In genomic region chr1:240217398-240217797, GRCh38 we compare ENCODE assay signal across 17 cellular contexts.
A peak's percentile ranks its signal among the peaks of the same experiment; 100 is the strongest.
DNase-seq lines count a peak whose midpoint lies in the region; TF ChIP-seq lines count a peak whose summit lies in the region.
"Had no signal": no experiment of that assay in that cellular context is flagged by ENCODE, and none has a peak within 500 bp of the region (broad histone marks: within the 10 kb centered on the region; RNA-seq: fewer than 3 reads in every experiment).

No MANE protein-coding gene starts in this region.

- no peaks in the 10 kb centered on the region for H3K4me1 ChIP-seq in breast epithelium
- no peaks in the 10 kb centered on the region for H3K4me1 ChIP-seq in CD8-positive, alpha-beta memory T cell (ENCODE audit: insufficient read depth, low read length)
- H3K4me1 ChIP-seq: SJCRH30 had no signal

- H3K36me3 ChIP-seq in breast epithelium, result no peaks in the 10 kb centered on the region
- H3K36me3 ChIP-seq in CD8-positive, alpha-beta memory T cell (ENCODE audit: insufficient read depth, low read length), result no peaks in the 10 kb centered on the region
- H3K36me3 ChIP-seq: SJCRH30 had no signal

- peak overlapping the region; percentile 17; the same call in 1 of the 2 replicates for H3K27ac Mint-ChIP-seq in HFFc6
- no peak overlapping the region for H3K27ac Mint-ChIP-seq in CD8-positive, alpha-beta memory T cell
- H3K27ac Mint-ChIP-seq: CD8-positive, alpha-beta T cell had no signal

- H3K9me3 Mint-ChIP-seq in HFFc6, result peaks cover 12% of the 10 kb centered on the region
- H3K9me3 Mint-ChIP-seq in CD8-positive, alpha-beta memory T cell, result peaks cover 3 to 13% (median 5%) of the 10 kb centered on the region in 5 donors

- peaks cover 53% of the 10 kb centered on the region for H3K4me1 Mint-ChIP-seq in HFFc6 (ENCODE audit: low read depth)
- no peaks in the 10 kb centered on the region for H3K4me1 Mint-ChIP-seq in CD8-positive, alpha-beta memory T cell

- CTCF ChIA-PET in CD8-positive, alpha-beta memory T cell (lab: Charles Lee), result no interaction called here

- H3K9me3 ChIP-seq in breast epithelium, result no peaks in the 10 kb centered on the region
- H3K9me3 ChIP-seq in CD8-positive, alpha-beta memory T cell (ENCODE audit: low read length), result no peaks in the 10 kb centered on the region
- H3K9me3 ChIP-seq: SJCRH30 had no signal

- no peak overlapping the region for H3K4me3 Mint-ChIP-seq in HFFc6
- no peak overlapping the region for H3K4me3 Mint-ChIP-seq in CD8-positive, alpha-beta memory T cell
- H3K4me3 Mint-ChIP-seq: CD8-positive, alpha-beta T cell had no signal

- no peak for TF ChIP-seq POLR2A in breast epithelium (IDR thresholded peaks at IDR 0.05)

- peaks cover 70% of the 10 kb centered on the region for H3K36me3 Mint-ChIP-seq in HFFc6 (ENCODE audit: low read depth)
- no peaks in the 10 kb centered on the region for H3K36me3 Mint-ChIP-seq in CD8-positive, alpha-beta memory T cell
- H3K36me3 Mint-ChIP-seq: CD8-positive, alpha-beta T cell had no signal

- TF ChIP-seq CTCF in AG10803 (conservative IDR thresholded peaks at IDR 0.05; ENCODE audit: low read length) (no peak), HFFc6 (IDR thresholded peaks at IDR 0.05) (no peak), fibroblast of the aortic adventitia (IDR thresholded peaks at IDR 0.05; ENCODE audit: insufficient read depth, low read length) (no peak), breast epithelium (IDR thresholded peaks at IDR 0.05) (no peak)

- H3K27me3 Mint-ChIP-seq in HFFc6 (ENCODE audit: insufficient read depth), result peaks cover 16% of the 10 kb centered on the region
- H3K27me3 Mint-ChIP-seq in CD8-positive, alpha-beta memory T cell, result no peaks in the 10 kb centered on the region

- H3K27ac ChIP-seq in breast epithelium, result no peak overlapping the region
- no peak overlapping the region for H3K27ac ChIP-seq in CD8-positive, alpha-beta memory T cell (ENCODE audit: low read depth, low read length)
- H3K27ac ChIP-seq: C4-2B, PC-9, SJCRH30 had no signal

- no peak overlapping the region for H3K4me3 ChIP-seq in AG10803 (ENCODE audit: low read length)
- H3K4me3 ChIP-seq in fibroblast of the aortic adventitia (ENCODE audit: low read depth, low read length), result no peak overlapping the region
- H3K4me3 ChIP-seq in breast epithelium, result no peak overlapping the region
- no peak overlapping the region for H3K4me3 ChIP-seq in CD8-positive, alpha-beta memory T cell (ENCODE audit: low read length)
- H3K4me3 ChIP-seq: PC-9, SJCRH30 had no signal

- DNase-seq in AG10803 (ENCODE audit: low read depth), result peak; percentile 81
- no peak for DNase-seq in HFFc6
- peak; percentile 34 for DNase-seq in dedifferentiated amniotic fluid mesenchymal stem cell (ENCODE audit: extremely low spot score)
- peak; percentile 34 for DNase-seq in fibroblast of the aortic adventitia (ENCODE audit: low read depth)
- no peak for DNase-seq in breast epithelium (ENCODE audit: low spot score in 2 of 2)
- DNase-seq in hepatic stellate cell (ENCODE audit: low spot score), result no peak
- DNase-seq in NCI-H748 treated with DMSO at 0.1 percent for 48 hours (lab: John Stamatoyannopoulos, UW), result no peak
- DNase-seq in CD8-positive, alpha-beta memory T cell, result no peak
- DNase-seq: Calu3; CD8-positive, alpha-beta T cell; DMS79 treated with DMSO at 0.1 percent for 48 hours; NCI-H2029; NCI-H446; NCI-H524 treated with DMSO at 0.1 percent for 48 hours; PC-9; SJCRH30 had no signal

- POLR2A ChIA-PET in CD8-positive, alpha-beta memory T cell (lab: Charles Lee), result no interaction called here

- intact Hi-C loops in breast epithelium (cut with DNase I; ENCODE audit: low total_unique reads), result no loop called here

- no peaks in the 10 kb centered on the region for H3K27me3 ChIP-seq in breast epithelium
- H3K27me3 ChIP-seq in CD8-positive, alpha-beta memory T cell (ENCODE audit: insufficient read depth, low read length, poor library complexity, severe bottlenecking), result no peaks in the 10 kb centered on the region
- H3K27me3 ChIP-seq: SJCRH30 had no signal

Comparison
In these comparisons a context has a peak if more than half of its experiments do, and no peak if none do; other contexts are left out.
1. DNase-seq: peak in AG10803 (single experiment), dedifferentiated amniotic fluid mesenchymal stem cell (single experiment) and fibroblast of the aortic adventitia (single experiment); none in HFFc6 (single experiment), breast epithelium (0 of 2), hepatic stellate cell (single experiment), NCI-H748 treated with DMSO at 0.1 percent for 48 hours (single experiment) and CD8-positive, alpha-beta memory T cell (0 of 5).